Comparison of ENCODE assay signal across 9 cellular contexts in the genomic region with DNA sequence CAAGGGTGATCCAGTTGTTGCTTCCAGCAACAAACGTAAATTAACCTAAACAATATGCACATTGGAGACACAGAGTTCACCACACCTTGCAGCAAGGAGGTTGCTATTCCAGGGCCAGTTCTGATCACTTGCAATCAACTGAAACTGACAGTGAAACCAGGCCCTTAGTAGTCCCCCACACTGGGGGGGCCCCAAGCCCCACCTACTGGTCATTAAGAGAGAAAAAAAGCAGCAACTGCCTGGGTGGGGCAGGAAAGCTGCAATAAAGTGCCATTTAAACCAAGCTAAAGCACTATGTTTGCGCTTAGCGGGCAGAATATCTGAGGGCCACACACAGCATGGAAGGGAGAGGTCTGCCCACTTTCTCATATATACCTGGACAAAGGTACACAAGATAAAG. TPM values are rescaled to one million over a fixed set of nuclear protein-coding genes. Genes with fewer than 3 reads are reported as not detected.
DNase-seq lines count a peak whose midpoint lies in the region; ATAC-seq and TF ChIP-seq lines count a peak whose summit lies in the region.
"Had no signal": no experiment of that assay in that cellular context is flagged by ENCODE, and none has a peak within 500 bp of the region (broad histone marks: within the 10 kb centered on the region; RNA-seq: fewer than 3 reads in every experiment).

No MANE protein-coding gene starts in this region.

- H3K4me3 ChIP-seq in SJCRH30 = no peak overlapping the region
- no peak overlapping the region for H3K4me3 ChIP-seq in body of pancreas

- WGBS in body of pancreas, 2 donors = 95 to 98% methylated on average over 3 of the region's 3 CpGs

- no peak overlapping the region for H3K27ac ChIP-seq in SJCRH30
- no peak overlapping the region for H3K27ac ChIP-seq in body of pancreas

- peaks cover under 1% of the 10 kb centered on the region for H3K27me3 Mint-ChIP-seq in activated naive CD4-positive, alpha-beta T cell treated with anti-CD3 and anti-CD28 coated beads, Interleukin-2, amount 10 ng/mL, durations not matched to agents 7 days and 5 days

- peak; percentile 39 for DNase-seq in activated naive CD4-positive, alpha-beta T cell treated with anti-CD3 and anti-CD28 coated beads, Interleukin-2, amount 10 ng/mL, durations not matched to agents 7 days and 5 days
- no peak for DNase-seq in activated naive CD4-positive, alpha-beta T cell treated with Interleukin-2 at 50 U/mL for 16 hours
- DNase-seq in NAMALWA (ENCODE audit: low spot score) (peak; percentile 24), SJCRH30 (no peak), COLO829 (ENCODE audit: low spot score) (no peak), body of pancreas (no peak)
- DNase-seq in stimulated activated naive CD8-positive, alpha-beta T cell treated with anti-CD3 and anti-CD28 coated beads, Interleukin-15, Interleukin-2, amounts not matched to agents 100 U/mL and 50 U/mL, for 24 hours = no peak
- DNase-seq: NCI-H226 had no signal

- H3K9me3 ChIP-seq in SJCRH30 (replicated peaks) = no peaks in the 10 kb centered on the region
- no peaks in the 10 kb centered on the region for H3K9me3 ChIP-seq in body of pancreas

- H3K4me1 ChIP-seq in SJCRH30 (peaks cover 9% of the 10 kb centered on the region), body of pancreas (no peaks in the 10 kb centered on the region)

- ATAC-seq in HG02798 (IDR thresholded peaks at IDR 0.05; ENCODE audit: poor library complexity, unreplicated experiment) (peak; percentile 80), body of pancreas (no peak)
- ATAC-seq in stimulated activated naive CD8-positive, alpha-beta T cell treated with anti-CD3 and anti-CD28 coated beads, Interleukin-15, Interleukin-2, amounts not matched to agents 100 U/mL and 50 U/mL, for 24 hours = peak; percentile 12

- peak overlapping the region; percentile 57 for H3K27ac Mint-ChIP-seq in activated naive CD4-positive, alpha-beta T cell treated with anti-CD3 and anti-CD28 coated beads, Interleukin-2, amount 10 ng/mL, durations not matched to agents 7 days and 5 days

- no peak for TF ChIP-seq CTCF in body of pancreas (IDR thresholded peaks at IDR 0.05)

- no peak overlapping the region for H3K4me3 Mint-ChIP-seq in activated naive CD4-positive, alpha-beta T cell treated with anti-CD3 and anti-CD28 coated beads, Interleukin-2, amount 10 ng/mL, durations not matched to agents 7 days and 5 days

- TF ChIP-seq POLR2A in body of pancreas (IDR thresholded peaks at IDR 0.05) = no peak

- H3K27me3 ChIP-seq in SJCRH30 (no peaks in the 10 kb centered on the region), body of pancreas (no peaks in the 10 kb centered on the region)

- H3K36me3 ChIP-seq in SJCRH30 = no peaks in the 10 kb centered on the region
- no peaks in the 10 kb centered on the region for H3K36me3 ChIP-seq in body of pancreas (replicated peaks in 1 of 2; ENCODE audit: insufficient read depth in 1 of 2, low read depth in 2 of 2)

- CTCF ChIA-PET in activated naive CD4-positive, alpha-beta T cell treated with anti-CD3 and anti-CD28 coated beads, Interleukin-2, amount 10 ng/mL, durations not matched to agents 7 days and 5 days (lab: Charles Lee) = interaction anchor here (0.9 kb wide), 1 partner anchor 64 kb away, joined by 3 read pairs; no protein-coding TSS in a partner anchor

- no peaks in the 10 kb centered on the region for H3K36me3 Mint-ChIP-seq in activated naive CD4-positive, alpha-beta T cell treated with anti-CD3 and anti-CD28 coated beads, Interleukin-2, amount 10 ng/mL, durations not matched to agents 7 days and 5 days

- H3K9me3 Mint-ChIP-seq in activated naive CD4-positive, alpha-beta T cell treated with anti-CD3 and anti-CD28 coated beads, Interleukin-2, amount 10 ng/mL, durations not matched to agents 7 days and 5 days = no peaks in the 10 kb centered on the region

- intact Hi-C loops in body of pancreas (cut with DNase I) = no loop called here

- H3K4me1 Mint-ChIP-seq in activated naive CD4-positive, alpha-beta T cell treated with anti-CD3 and anti-CD28 coated beads, Interleukin-2, amount 10 ng/mL, durations not matched to agents 7 days and 5 days = peaks cover 55% of the 10 kb centered on the region

RNA-seq across cellular contexts. Expression of a gene that starts 51.5 kb away (rescaled TPM):
- total RNA-seq in SJCRH30 (2014; rRNA removed; shearing (Covaris generic)) = 1.8 TPM in 2 replicates
- total RNA-seq in body of pancreas = 1 to 10 TPM; 5.7 to 6.9 TPM

RNA-seq across cellular contexts. Expression of a gene that starts 52.4 kb away (rescaled TPM):
- total RNA-seq in SJCRH30 (2014; rRNA removed; shearing (Covaris generic)) = 21.4 and 28.8 TPM in 2 replicates
- total RNA-seq in body of pancreas = 10 to 100 TPM in 1 of 2 donors, 1 to 10 TPM in 1; 9.2 to 16.1 TPM

Comparison
In these comparisons a context has a peak if more than half of its experiments do, and no peak if none do; other contexts are left out.
1. DNase-seq: peak in activated naive CD4-positive, alpha-beta T cell treated with anti-CD3 and anti-CD28 coated beads, Interleukin-2, amount 10 ng/mL, durations not matched to agents 7 days and 5 days (single experiment) and NAMALWA (single experiment); none in activated naive CD4-positive, alpha-beta T cell treated with Interleukin-2 at 50 U/mL for 16 hours (single experiment), stimulated activated naive CD8-positive, alpha-beta T cell treated with anti-CD3 and anti-CD28 coated beads, Interleukin-15, Interleukin-2, amounts not matched to agents 100 U/mL and 50 U/mL, for 24 hours (single experiment), SJCRH30 (0 of 2), COLO829 (single experiment) and body of pancreas (0 of 4).